Comparison of ENCODE assay signal across 9 cellular contexts in genomic region chr1:243884603-243885002, GRCh38.
"Had no signal": no experiment of that assay in that cellular context is flagged by ENCODE, and none has a peak within 500 bp of the region (broad histone marks: within the 10 kb centered on the region; RNA-seq: fewer than 3 reads in every experiment).

No MANE protein-coding gene starts in this region.

- H3K36me3 ChIP-seq: HAP-1 had no signal

- H3K4me1 ChIP-seq: HAP-1 had no signal

- H3K4me3 ChIP-seq: GM23248, GM23338, HAP-1 had no signal

- H3K27ac ChIP-seq: GM23248 had no signal

- DNase-seq: GM23248, GOT3, H7, H9, HCEC 1CT, HFFc6 had no signal

- H3K9me3 ChIP-seq: HAP-1 had no signal

- ATAC-seq: GM23338, HCT116 had no signal
